Comparison of ENCODE assay signal across 9 cellular contexts in the genomic region with DNA sequence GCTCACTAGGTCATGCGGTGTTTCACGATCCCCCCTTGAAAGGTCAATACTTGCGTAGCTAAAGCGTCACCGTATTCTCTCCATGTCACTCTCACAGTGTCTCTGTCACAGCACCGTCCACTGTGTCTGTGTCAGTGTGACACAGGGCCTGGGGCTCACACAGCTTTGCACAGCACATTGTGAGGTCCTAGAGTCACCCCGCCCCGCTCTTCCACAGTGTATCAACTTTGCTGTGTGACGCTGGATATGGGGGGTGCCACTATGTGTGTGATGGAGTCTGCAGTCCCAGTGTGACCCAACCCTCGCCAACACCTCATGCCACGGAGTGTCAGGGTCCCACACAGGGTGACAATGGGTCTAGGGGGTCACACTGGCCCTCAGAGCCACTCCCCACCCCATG. TPM values are rescaled to one million over a fixed set of nuclear protein-coding genes. Genes with fewer than 3 reads are reported as not detected.
DNase-seq lines count a peak whose midpoint lies in the region; ATAC-seq and TF ChIP-seq lines count a peak whose summit lies in the region.
"Had no signal": no experiment of that assay in that cellular context is flagged by ENCODE, and none has a peak within 500 bp of the region (broad histone marks: within the 10 kb centered on the region; RNA-seq: fewer than 3 reads in every experiment).

No MANE protein-coding gene starts in this region.

- peaks cover 5 to 6% of the 10 kb centered on the region in 2 donors for H3K4me1 ChIP-seq in duodenal mucosa (ENCODE audit: control insufficient read depth in 1 of 2, insufficient read depth in 2 of 2, low read length in 2 of 2)
- peaks cover 0 to 10% of the 10 kb centered on the region in 2 donors for H3K4me1 ChIP-seq in muscle layer of duodenum (ENCODE audit: control insufficient read depth in 1 of 2, insufficient read depth in 2 of 2, low read length in 2 of 2)
- no peaks in the 10 kb centered on the region for H3K4me1 ChIP-seq in uterus

- no peaks in the 10 kb centered on the region for H3K36me3 Mint-ChIP-seq in activated naive CD4-positive, alpha-beta T cell treated with anti-CD3 and anti-CD28 coated beads, Interleukin-2, amount 10 ng/mL, durations not matched to agents 7 days and 5 days

- H3K36me3 ChIP-seq in duodenal mucosa (ENCODE audit: control insufficient read depth in 1 of 2, insufficient read depth in 2 of 2, low read length in 2 of 2) (no peaks in the 10 kb centered on the region), muscle layer of duodenum (ENCODE audit: control insufficient read depth in 1 of 2, insufficient read depth in 2 of 2, low read length in 2 of 2) (no peaks in the 10 kb centered on the region), uterus (no peaks in the 10 kb centered on the region)

- peaks cover 3% of the 10 kb centered on the region for H3K9me3 Mint-ChIP-seq in activated naive CD4-positive, alpha-beta T cell treated with anti-CD3 and anti-CD28 coated beads, Interleukin-2, amount 10 ng/mL, durations not matched to agents 7 days and 5 days

- peaks cover 11 to 12% of the 10 kb centered on the region in 2 donors for H3K27me3 ChIP-seq in duodenal mucosa (ENCODE audit: control insufficient read depth in 1 of 2, insufficient read depth in 2 of 2, low read length in 2 of 2)
- H3K27me3 ChIP-seq in muscle layer of duodenum (ENCODE audit: low read depth, low read length), result no peaks in the 10 kb centered on the region
- H3K27me3 ChIP-seq in uterus, result no peaks in the 10 kb centered on the region

- no peak overlapping the region for H3K27ac ChIP-seq in duodenal mucosa (ENCODE audit: low read depth, low read length)
- no peak overlapping the region for H3K27ac ChIP-seq in muscle layer of duodenum (ENCODE audit: low read length)
- H3K27ac ChIP-seq in uterus, result no peak overlapping the region

- H3K4me3 ChIP-seq in duodenal mucosa (ENCODE audit: low read depth in 1 of 2, low read length in 2 of 2) (peak overlapping the region; percentile 55 to 58), muscle layer of duodenum (ENCODE audit: low read depth in 1 of 2, low read length in 2 of 2) (peak overlapping the region; percentile 41 to 50), uterus (peak overlapping the region; percentile 13 to 39)

- H3K9ac ChIP-seq in duodenal mucosa (ENCODE audit: low read depth in 1 of 2, low read length in 2 of 2), result peak overlapping the region in 1 of 2 donors; percentile 15

- peak overlapping the region; percentile 56 for H3K4me3 Mint-ChIP-seq in activated naive CD4-positive, alpha-beta T cell treated with anti-CD3 and anti-CD28 coated beads, Interleukin-2, amount 10 ng/mL, durations not matched to agents 7 days and 5 days

- ATAC-seq in GM21576 (IDR thresholded peaks at IDR 0.05; ENCODE audit: unreplicated experiment), result no peak

- TF ChIP-seq POLR2A in uterus (IDR thresholded peaks at IDR 0.05), result no peak

- intact Hi-C loops in uterus (cut with DNase I; ENCODE audit: low total_unique reads), result no loop called here

- no peak for TF ChIP-seq CTCF in uterus (IDR thresholded peaks at IDR 0.05)

- no peak overlapping the region for H3K27ac Mint-ChIP-seq in activated naive CD4-positive, alpha-beta T cell treated with anti-CD3 and anti-CD28 coated beads, Interleukin-2, amount 10 ng/mL, durations not matched to agents 7 days and 5 days

- H3K9me3 ChIP-seq in duodenal mucosa (ENCODE audit: control insufficient read depth in 1 of 2, low read length in 2 of 2) (no peaks in the 10 kb centered on the region), muscle layer of duodenum (ENCODE audit: control insufficient read depth in 1 of 2, low read length in 2 of 2) (no peaks in the 10 kb centered on the region), uterus (no peaks in the 10 kb centered on the region)

- no peak for DNase-seq in activated naive CD4-positive, alpha-beta T cell treated with anti-CD3 and anti-CD28 coated beads, Interleukin-2, amount 10 ng/mL, durations not matched to agents 7 days and 5 days
- DNase-seq in activated naive CD4-positive, alpha-beta T cell treated with Interleukin-2 at 50 U/mL for 16 hours, result no peak
- DNase-seq in uterus (no peak), glomerular visceral epithelial cell (ENCODE audit: extremely low spot score) (no peak), NCI-H1930 (lab: John Stamatoyannopoulos, UW) (no peak)
- DNase-seq: cortex of kidney had no signal

- CTCF ChIA-PET in activated naive CD4-positive, alpha-beta T cell treated with anti-CD3 and anti-CD28 coated beads, Interleukin-2, amount 10 ng/mL, durations not matched to agents 7 days and 5 days (lab: Charles Lee), result no interaction called here

- peaks cover 8% of the 10 kb centered on the region for H3K4me1 Mint-ChIP-seq in activated naive CD4-positive, alpha-beta T cell treated with anti-CD3 and anti-CD28 coated beads, Interleukin-2, amount 10 ng/mL, durations not matched to agents 7 days and 5 days

- H3K27me3 Mint-ChIP-seq in activated naive CD4-positive, alpha-beta T cell treated with anti-CD3 and anti-CD28 coated beads, Interleukin-2, amount 10 ng/mL, durations not matched to agents 7 days and 5 days, result peaks cover 52% of the 10 kb centered on the region

RNA-seq across cellular contexts. Expression of gene P4HA3, which starts 0.6 kb away (rescaled TPM):
- 1 to 10 TPM in 1 of 4 donors, under 1 TPM in 2, not detected in 1; 0.51 to 1.9 (median 0.64) TPM for total RNA-seq in uterus
